Comparison of ENCODE assay signal across 1 cellular context in genomic region chr5:59656351-59657254, GRCh38.
TF ChIP-seq lines count a peak whose summit lies in the region.

No MANE protein-coding gene starts in this region.

TF ChIP-seq in HepG2, 621 proteins besides CTCF, POLR2A, EP300 and RAD21:
- TF ChIP-seq KIAA2018 (CRISPR knock-in tag; IDR thresholded peaks at IDR 0.05; ENCODE audit: borderline replicate concordance) (no peak), ZNF34 (CRISPR knock-in tag; IDR thresholded peaks at IDR 0.05; ENCODE audit: borderline replicate concordance) (no peak), ZNF775 (CRISPR knock-in tag; IDR thresholded peaks at IDR 0.05; ENCODE audit: borderline replicate concordance) (no peak), MAFF (IDR thresholded peaks at IDR 0.05; ENCODE audit: low read depth, low read length) (0 out of 2 replicates have a peak, but pooled peaks have one; percentile 19), HNRNPK (IDR thresholded peaks at IDR 0.05; ENCODE audit: low read depth, low read length, poor library complexity, severe bottlenecking) (no peak), ZNF629 (CRISPR knock-in tag; conservative IDR thresholded peaks at IDR 0.05) (no peak), MAFK (conservative IDR thresholded peaks at IDR 0.05 in 1 of 2, IDR thresholded peaks at IDR 0.05 in 1 of 2; ENCODE audit: low read length in 2 of 2) (peak; percentile 7 to 24; a peak in 2 of 4 replicates), ZNF747 (CRISPR knock-in tag; IDR thresholded peaks at IDR 0.05; ENCODE audit: borderline replicate concordance) (no peak)
